Comparison of ENCODE assay signal across 11 cellular contexts in the genomic region with DNA sequence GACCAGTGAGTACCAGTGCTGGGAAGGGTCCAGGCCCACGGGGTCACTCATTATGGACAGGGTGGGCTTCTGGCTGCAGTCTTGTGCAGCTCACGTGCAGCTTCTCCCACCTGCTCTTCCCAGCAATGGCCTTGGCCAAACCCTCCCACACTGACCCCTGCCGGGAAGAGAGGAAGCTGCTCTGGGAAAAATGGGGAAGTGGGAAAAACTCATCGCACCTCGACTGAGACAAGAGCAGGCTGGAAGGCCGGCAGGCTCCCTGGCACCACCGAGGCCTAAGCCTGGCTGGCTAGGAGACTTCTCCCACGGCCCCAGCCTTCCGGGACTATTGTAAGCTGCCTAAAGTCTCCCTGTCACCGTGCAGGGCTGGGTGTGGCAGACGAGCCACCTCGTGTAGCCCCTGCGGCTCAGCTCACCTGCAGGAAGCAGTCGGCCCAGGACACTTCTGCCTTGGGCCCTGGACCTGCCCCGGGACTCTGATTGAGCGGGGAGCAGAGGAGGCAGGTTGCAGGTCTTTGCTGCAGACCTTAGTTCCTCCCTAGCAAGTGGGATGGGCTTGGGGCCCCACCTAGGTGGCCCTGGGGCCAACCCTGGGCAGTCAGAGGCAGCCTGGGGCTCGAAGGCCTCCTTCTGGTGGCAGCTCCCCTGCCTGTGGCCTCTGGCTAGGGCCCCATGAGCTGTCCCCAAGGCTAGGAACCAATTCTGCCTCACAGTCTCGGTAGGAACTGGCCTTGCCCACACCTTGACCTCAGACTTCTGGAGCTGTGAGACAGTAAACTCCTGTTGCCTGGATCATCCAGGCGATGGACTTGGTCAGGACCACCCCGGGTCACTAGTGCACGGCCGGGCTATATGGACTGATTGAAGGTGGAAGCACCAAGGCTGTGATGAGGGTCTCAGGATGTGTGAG. TPM values are rescaled to one million over a fixed set of nuclear protein-coding genes. Genes with fewer than 3 reads are reported as not detected.
DNase-seq lines count a peak whose midpoint lies in the region; ATAC-seq and TF ChIP-seq lines count a peak whose summit lies in the region.
"Had no signal": no experiment of that assay in that cellular context is flagged by ENCODE, and none has a peak within 500 bp of the region (broad histone marks: within the 10 kb centered on the region; RNA-seq: fewer than 3 reads in every experiment).

No MANE protein-coding gene starts in this region.

- TF ChIP-seq CTCF in NB4 (IDR thresholded peaks at IDR 0.05; ENCODE audit: low read depth, low read length) = peak; percentile 35

- TF ChIP-seq POLR2A in NB4 (IDR thresholded peaks at IDR 0.05; ENCODE audit: extremely low read depth, insufficient read length) = no peak

- H3K4me3 ChIP-seq in NB4 (ENCODE audit: low read depth, low read length) = no peak overlapping the region

- DNase-seq in COLO668 (lab: John Stamatoyannopoulos, UW; ENCODE audit: unreplicated experiment) (peak; percentile 12), NB4 (ENCODE audit: low read depth) (peak; percentile 57), dermis microvascular lymphatic vessel endothelial cell (ENCODE audit: low read depth in 2 of 2) (peak; percentile 28 to 47), myocyte (ENCODE audit: low read depth) (peak; percentile 43)
- DNase-seq in activated effector memory CD4-positive, alpha-beta T cell treated with anti-CD3 and anti-CD28 coated beads, Interleukin-2, amount 50 U/mL, for 16 hours = no peak
- DNase-seq in activated CD4-positive, alpha-beta T cell treated with anti-CD3 and anti-CD28 coated beads for 48 hours = no peak
- DNase-seq: activated CD8-positive, alpha-beta memory T cell treated with anti-CD3 and anti-CD28 coated beads, Interleukin-2, amount 10 ng/mL, durations not matched to agents 7 days and 5 days; GDM1 had no signal

- ATAC-seq in HG02571 (IDR thresholded peaks at IDR 0.05; ENCODE audit: unreplicated experiment) = no peak
- no peak for ATAC-seq in HG02798 (IDR thresholded peaks at IDR 0.05; ENCODE audit: poor library complexity, unreplicated experiment)
- ATAC-seq: activated CD8-positive, alpha-beta memory T cell treated with anti-CD3 and anti-CD28 coated beads, Interleukin-2, amount 10 ng/mL, durations not matched to agents 7 days and 5 days had no signal

RNA-seq across cellular contexts. Expression of a gene that starts 23.1 kb away (rescaled TPM):
- total RNA-seq in dermis microvascular lymphatic vessel endothelial cell (not detected in 2 replicates), myocyte (not detected in 2 replicates)
- not detected for polyA plus RNA-seq in myocyte (2012)
- total RNA-seq: activated CD8-positive, alpha-beta memory T cell treated with anti-CD3 and anti-CD28 coated beads, Interleukin-2, amount 10 ng/mL, durations not matched to agents 7 days and 5 days; mesothelial cell of epicardium had no signal

RNA-seq across cellular contexts. Expression of a gene that starts 30.4 kb away (rescaled TPM):
- total RNA-seq in dermis microvascular lymphatic vessel endothelial cell (61.1 and 61.7 TPM in 2 replicates), myocyte (14.7 and 21.2 TPM in 2 replicates)
- 27.2 TPM for polyA plus RNA-seq in myocyte (2012)

RNA-seq across cellular contexts. Expression of a gene that starts 36.7 kb away (rescaled TPM):
- total RNA-seq in dermis microvascular lymphatic vessel endothelial cell (under 0.01 TPM in 1 of 2 replicates, not detected in the other), myocyte (not detected in 2 replicates)
- polyA plus RNA-seq in myocyte (2012) = not detected
- total RNA-seq: activated CD8-positive, alpha-beta memory T cell treated with anti-CD3 and anti-CD28 coated beads, Interleukin-2, amount 10 ng/mL, durations not matched to agents 7 days and 5 days; mesothelial cell of epicardium had no signal

Comparison
In these comparisons a context has a peak if more than half of its experiments do, and no peak if none do; other contexts are left out.
1. DNase-seq: peak in COLO668 (single experiment), NB4 (single experiment), dermis microvascular lymphatic vessel endothelial cell (2 of 2) and myocyte (single experiment); none in activated effector memory CD4-positive, alpha-beta T cell treated with anti-CD3 and anti-CD28 coated beads, Interleukin-2, amount 50 U/mL, for 16 hours (single experiment) and activated CD4-positive, alpha-beta T cell treated with anti-CD3 and anti-CD28 coated beads for 48 hours (single experiment).